In genomic region chr14:24188251-24189058, GRCh38 we compare ENCODE assay signal across 1 cellular context.
TF ChIP-seq lines count a peak whose summit lies in the region.

A gene with protein sequence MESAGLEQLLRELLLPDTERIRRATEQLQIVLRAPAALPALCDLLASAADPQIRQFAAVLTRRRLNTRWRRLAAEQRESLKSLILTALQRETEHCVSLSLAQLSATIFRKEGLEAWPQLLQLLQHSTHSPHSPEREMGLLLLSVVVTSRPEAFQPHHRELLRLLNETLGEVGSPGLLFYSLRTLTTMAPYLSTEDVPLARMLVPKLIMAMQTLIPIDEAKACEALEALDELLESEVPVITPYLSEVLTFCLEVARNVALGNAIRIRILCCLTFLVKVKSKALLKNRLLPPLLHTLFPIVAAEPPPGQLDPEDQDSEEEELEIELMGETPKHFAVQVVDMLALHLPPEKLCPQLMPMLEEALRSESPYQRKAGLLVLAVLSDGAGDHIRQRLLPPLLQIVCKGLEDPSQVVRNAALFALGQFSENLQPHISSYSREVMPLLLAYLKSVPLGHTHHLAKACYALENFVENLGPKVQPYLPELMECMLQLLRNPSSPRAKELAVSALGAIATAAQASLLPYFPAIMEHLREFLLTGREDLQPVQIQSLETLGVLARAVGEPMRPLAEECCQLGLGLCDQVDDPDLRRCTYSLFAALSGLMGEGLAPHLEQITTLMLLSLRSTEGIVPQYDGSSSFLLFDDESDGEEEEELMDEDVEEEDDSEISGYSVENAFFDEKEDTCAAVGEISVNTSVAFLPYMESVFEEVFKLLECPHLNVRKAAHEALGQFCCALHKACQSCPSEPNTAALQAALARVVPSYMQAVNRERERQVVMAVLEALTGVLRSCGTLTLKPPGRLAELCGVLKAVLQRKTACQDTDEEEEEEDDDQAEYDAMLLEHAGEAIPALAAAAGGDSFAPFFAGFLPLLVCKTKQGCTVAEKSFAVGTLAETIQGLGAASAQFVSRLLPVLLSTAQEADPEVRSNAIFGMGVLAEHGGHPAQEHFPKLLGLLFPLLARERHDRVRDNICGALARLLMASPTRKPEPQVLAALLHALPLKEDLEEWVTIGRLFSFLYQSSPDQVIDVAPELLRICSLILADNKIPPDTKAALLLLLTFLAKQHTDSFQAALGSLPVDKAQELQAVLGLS (minus strand): TSS chr14:24188816. CDS start chr14:24188787, 29 bp downstream.

TF ChIP-seq in HepG2, 621 proteins besides CTCF, POLR2A, EP300 and RAD21 (continued from another document and continues in another):
- TF ChIP-seq ZBTB40 (IDR thresholded peaks at IDR 0.05) = peak; percentile 99
- TF ChIP-seq ZBTB40 (CRISPR knock-in tag; IDR thresholded peaks at IDR 0.05) = peak; percentile 96
- TF ChIP-seq REL (CRISPR knock-in tag; conservative IDR thresholded peaks at IDR 0.05) = no peak
- TF ChIP-seq RNF219 (CRISPR knock-in tag; IDR thresholded peaks at IDR 0.05) = no peak
- TF ChIP-seq ZBTB44 (CRISPR knock-in tag; IDR thresholded peaks at IDR 0.05) = peak; percentile 94
- TF ChIP-seq ZNF619 (CRISPR knock-in tag; IDR thresholded peaks at IDR 0.05) = peak; percentile 98; the same call in 1 of the 2 replicates
- TF ChIP-seq NFATC3 (CRISPR knock-in tag; IDR thresholded peaks at IDR 0.05) = 0 out of 2 replicates have a peak, but pooled peaks have one; percentile 84
- peak; percentile 91 for TF ChIP-seq PPARG (CRISPR knock-in tag; conservative IDR thresholded peaks at IDR 0.05)
- TF ChIP-seq ZNF225 (CRISPR knock-in tag; IDR thresholded peaks at IDR 0.05) = peak; percentile 99
- 0 out of 2 replicates have a peak, but pooled peaks have one; percentile 85 for TF ChIP-seq ZFP37 (CRISPR knock-in tag; IDR thresholded peaks at IDR 0.05; ENCODE audit: borderline replicate concordance)
- TF ChIP-seq, protein P1, sequence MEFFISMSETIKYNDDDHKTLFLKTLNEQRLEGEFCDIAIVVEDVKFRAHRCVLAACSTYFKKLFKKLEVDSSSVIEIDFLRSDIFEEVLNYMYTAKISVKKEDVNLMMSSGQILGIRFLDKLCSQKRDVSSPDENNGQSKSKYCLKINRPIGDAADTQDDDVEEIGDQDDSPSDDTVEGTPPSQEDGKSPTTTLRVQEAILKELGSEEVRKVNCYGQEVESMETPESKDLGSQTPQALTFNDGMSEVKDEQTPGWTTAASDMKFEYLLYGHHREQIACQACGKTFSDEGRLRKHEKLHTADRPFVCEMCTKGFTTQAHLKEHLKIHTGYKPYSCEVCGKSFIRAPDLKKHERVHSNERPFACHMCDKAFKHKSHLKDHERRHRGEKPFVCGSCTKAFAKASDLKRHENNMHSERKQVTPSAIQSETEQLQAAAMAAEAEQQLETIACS (CRISPR knock-in tag; IDR thresholded peaks at IDR 0.05) = peak; percentile 70
- TF ChIP-seq MIER2 (CRISPR knock-in tag; IDR thresholded peaks at IDR 0.05) = peak; percentile 91
- peak; percentile 97 for TF ChIP-seq HOXA3 (CRISPR knock-in tag; IDR thresholded peaks at IDR 0.05)
- peak; percentile 98 for TF ChIP-seq ZNF550 (CRISPR knock-in tag; IDR thresholded peaks at IDR 0.05; ENCODE audit: borderline replicate concordance)
- TF ChIP-seq TARDBP (CRISPR knock-in tag; IDR thresholded peaks at IDR 0.05) = peak; percentile 100
- TF ChIP-seq, protein P2, sequence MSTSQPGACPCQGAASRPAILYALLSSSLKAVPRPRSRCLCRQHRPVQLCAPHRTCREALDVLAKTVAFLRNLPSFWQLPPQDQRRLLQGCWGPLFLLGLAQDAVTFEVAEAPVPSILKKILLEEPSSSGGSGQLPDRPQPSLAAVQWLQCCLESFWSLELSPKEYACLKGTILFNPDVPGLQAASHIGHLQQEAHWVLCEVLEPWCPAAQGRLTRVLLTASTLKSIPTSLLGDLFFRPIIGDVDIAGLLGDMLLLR (CRISPR knock-in tag; IDR thresholded peaks at IDR 0.05) = peak; percentile 100
- no peak for TF ChIP-seq ZNF296 (CRISPR knock-in tag; conservative IDR thresholded peaks at IDR 0.05)
- TF ChIP-seq, protein P3, sequence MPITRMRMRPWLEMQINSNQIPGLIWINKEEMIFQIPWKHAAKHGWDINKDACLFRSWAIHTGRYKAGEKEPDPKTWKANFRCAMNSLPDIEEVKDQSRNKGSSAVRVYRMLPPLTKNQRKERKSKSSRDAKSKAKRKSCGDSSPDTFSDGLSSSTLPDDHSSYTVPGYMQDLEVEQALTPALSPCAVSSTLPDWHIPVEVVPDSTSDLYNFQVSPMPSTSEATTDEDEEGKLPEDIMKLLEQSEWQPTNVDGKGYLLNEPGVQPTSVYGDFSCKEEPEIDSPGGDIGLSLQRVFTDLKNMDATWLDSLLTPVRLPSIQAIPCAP (CRISPR knock-in tag; IDR thresholded peaks at IDR 0.05; ENCODE audit: low read depth) = peak; percentile 85
- peak; percentile 100 for TF ChIP-seq ETV5 (CRISPR knock-in tag; IDR thresholded peaks at IDR 0.05; ENCODE audit: borderline replicate concordance)
- TF ChIP-seq ZNF749 (CRISPR knock-in tag; IDR thresholded peaks at IDR 0.05; ENCODE audit: borderline replicate concordance) = peak; percentile 97
- TF ChIP-seq, protein P4, sequence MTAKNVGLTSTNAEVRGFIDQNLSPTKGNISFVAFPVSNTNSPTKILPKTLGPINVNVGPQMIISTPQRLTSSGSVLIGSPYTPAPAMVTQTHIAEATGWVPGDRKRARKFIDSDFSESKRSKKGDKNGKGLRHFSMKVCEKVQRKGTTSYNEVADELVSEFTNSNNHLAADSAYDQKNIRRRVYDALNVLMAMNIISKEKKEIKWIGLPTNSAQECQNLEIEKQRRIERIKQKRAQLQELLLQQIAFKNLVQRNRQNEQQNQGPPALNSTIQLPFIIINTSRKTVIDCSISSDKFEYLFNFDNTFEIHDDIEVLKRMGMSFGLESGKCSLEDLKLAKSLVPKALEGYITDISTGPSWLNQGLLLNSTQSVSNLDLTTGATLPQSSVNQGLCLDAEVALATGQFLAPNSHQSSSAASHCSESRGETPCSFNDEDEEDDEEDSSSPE (CRISPR knock-in tag; IDR thresholded peaks at IDR 0.05) = peak; percentile 96
- TF ChIP-seq ZFP36 (IDR thresholded peaks at IDR 0.05; ENCODE audit: borderline replicate concordance, low read depth, low read length, partially characterized antibody) = peak; percentile 9
- TF ChIP-seq ARHGAP35 (CRISPR knock-in tag; IDR thresholded peaks at IDR 0.05; ENCODE audit: borderline replicate concordance) = peak; percentile 90
- TF ChIP-seq JUN (CRISPR knock-in tag; IDR thresholded peaks at IDR 0.05) = peak; percentile 34
- TF ChIP-seq GZF1 (CRISPR knock-in tag; IDR thresholded peaks at IDR 0.05) = no peak; the same call in 1 of the 2 replicates
- TF ChIP-seq ATF3 (CRISPR knock-in tag; IDR thresholded peaks at IDR 0.05) = peak; percentile 83
- TF ChIP-seq ATRX (CRISPR knock-in tag; IDR thresholded peaks at IDR 0.05; ENCODE audit: borderline replicate concordance) = no peak
- no peak for TF ChIP-seq MBD4 (IDR thresholded peaks at IDR 0.05; ENCODE audit: borderline replicate concordance, low read length)
- TF ChIP-seq NCOR1 (IDR thresholded peaks at IDR 0.05; ENCODE audit: borderline replicate concordance, low read length) = peak; percentile 94
